15 cellular contexts compared by ENCODE assay signal in genomic region chr3:162134571-162134970, GRCh38.
DNase-seq lines count a peak whose midpoint lies in the region; ATAC-seq and TF ChIP-seq lines count a peak whose summit lies in the region.
"Had no signal": no experiment of that assay in that cellular context is flagged by ENCODE, and none has a peak within 500 bp of the region (broad histone marks: within the 10 kb centered on the region; RNA-seq: fewer than 3 reads in every experiment).

No MANE protein-coding gene starts in this region.

- no peaks in the 10 kb centered on the region for H3K36me3 Mint-ChIP-seq in activated naive CD8-positive, alpha-beta T cell treated with anti-CD3 and anti-CD28 coated beads, Interleukin-2, amount 10 ng/mL, durations not matched to agents 7 days and 5 days
- H3K36me3 Mint-ChIP-seq in activated naive CD8-positive, alpha-beta T cell treated with anti-CD3 and anti-CD28 coated beads for 36 hours: no peaks in the 10 kb centered on the region
- H3K36me3 Mint-ChIP-seq in activated CD8-positive, alpha-beta T cell treated with anti-CD3 and anti-CD28 coated beads for 36 hours (ENCODE audit: low read depth): no peaks in the 10 kb centered on the region
- no peaks in the 10 kb centered on the region for H3K36me3 Mint-ChIP-seq in activated T-helper 17 cell treated with anti-CD3 and anti-CD28 coated beads, Interleukin-2, amount 50 U/mL, for 72 hours (ENCODE audit: low read depth)
- H3K36me3 Mint-ChIP-seq: memory B cell; stimulated activated memory B cell treated with anti-CD40 and anti-IgM and Interleukin-4, amounts not matched to agents 10 μg/mL and 1 μg/mL and 100 μg/mL, for 72 hours had no signal

- H3K27me3 Mint-ChIP-seq in activated naive CD8-positive, alpha-beta T cell treated with anti-CD3 and anti-CD28 coated beads, Interleukin-2, amount 10 ng/mL, durations not matched to agents 7 days and 5 days: no peaks in the 10 kb centered on the region
- no peaks in the 10 kb centered on the region for H3K27me3 Mint-ChIP-seq in activated naive CD8-positive, alpha-beta T cell treated with anti-CD3 and anti-CD28 coated beads for 36 hours
- no peaks in the 10 kb centered on the region for H3K27me3 Mint-ChIP-seq in activated CD8-positive, alpha-beta T cell treated with anti-CD3 and anti-CD28 coated beads for 36 hours
- H3K27me3 Mint-ChIP-seq in activated T-helper 17 cell treated with anti-CD3 and anti-CD28 coated beads, Interleukin-2, amount 50 U/mL, for 72 hours: no peaks in the 10 kb centered on the region
- H3K27me3 Mint-ChIP-seq: memory B cell; stimulated activated memory B cell treated with anti-CD40 and anti-IgM and Interleukin-4, amounts not matched to agents 10 μg/mL and 1 μg/mL and 100 μg/mL, for 72 hours had no signal

- POLR2A ChIA-PET in activated naive CD8-positive, alpha-beta T cell treated with anti-CD3 and anti-CD28 coated beads, Interleukin-2, amount 10 ng/mL, durations not matched to agents 7 days and 5 days (lab: Charles Lee): no interaction called here
- POLR2A ChIA-PET in activated CD8-positive, alpha-beta T cell treated with anti-CD3 and anti-CD28 coated beads for 36 hours (lab: Charles Lee): no interaction called here

- H3K4me1 Mint-ChIP-seq in activated naive CD8-positive, alpha-beta T cell treated with anti-CD3 and anti-CD28 coated beads, Interleukin-2, amount 10 ng/mL, durations not matched to agents 7 days and 5 days: no peaks in the 10 kb centered on the region
- peaks cover 5% of the 10 kb centered on the region for H3K4me1 Mint-ChIP-seq in activated naive CD8-positive, alpha-beta T cell treated with anti-CD3 and anti-CD28 coated beads for 36 hours
- no peaks in the 10 kb centered on the region for H3K4me1 Mint-ChIP-seq in activated CD8-positive, alpha-beta T cell treated with anti-CD3 and anti-CD28 coated beads for 36 hours (ENCODE audit: low read depth)
- H3K4me1 Mint-ChIP-seq in activated T-helper 17 cell treated with anti-CD3 and anti-CD28 coated beads, Interleukin-2, amount 50 U/mL, for 72 hours: no peaks in the 10 kb centered on the region
- H3K4me1 Mint-ChIP-seq: memory B cell; stimulated activated memory B cell treated with anti-CD40 and anti-IgM and Interleukin-4, amounts not matched to agents 10 μg/mL and 1 μg/mL and 100 μg/mL, for 72 hours had no signal

- TF ChIP-seq CTCF in activated CD8-positive, alpha-beta T cell treated with anti-CD3 and anti-CD28 coated beads for 36 hours (IDR thresholded peaks at IDR 0.05): no peak

- no peak overlapping the region for H3K27ac Mint-ChIP-seq in activated naive CD8-positive, alpha-beta T cell treated with anti-CD3 and anti-CD28 coated beads, Interleukin-2, amount 10 ng/mL, durations not matched to agents 7 days and 5 days
- H3K27ac Mint-ChIP-seq in activated naive CD8-positive, alpha-beta T cell treated with anti-CD3 and anti-CD28 coated beads for 36 hours: no peak overlapping the region
- no peak overlapping the region for H3K27ac Mint-ChIP-seq in activated CD8-positive, alpha-beta T cell treated with anti-CD3 and anti-CD28 coated beads for 36 hours
- H3K27ac Mint-ChIP-seq in activated T-helper 17 cell treated with anti-CD3 and anti-CD28 coated beads, Interleukin-2, amount 50 U/mL, for 72 hours: no peak overlapping the region
- H3K27ac Mint-ChIP-seq: memory B cell; stimulated activated memory B cell treated with anti-CD40 and anti-IgM and Interleukin-4, amounts not matched to agents 10 μg/mL and 1 μg/mL and 100 μg/mL, for 72 hours had no signal

- no peak overlapping the region for H3K4me3 Mint-ChIP-seq in activated naive CD8-positive, alpha-beta T cell treated with anti-CD3 and anti-CD28 coated beads, Interleukin-2, amount 10 ng/mL, durations not matched to agents 7 days and 5 days
- H3K4me3 Mint-ChIP-seq in activated naive CD8-positive, alpha-beta T cell treated with anti-CD3 and anti-CD28 coated beads for 36 hours: no peak overlapping the region
- H3K4me3 Mint-ChIP-seq in activated CD8-positive, alpha-beta T cell treated with anti-CD3 and anti-CD28 coated beads for 36 hours: no peak overlapping the region
- no peak overlapping the region for H3K4me3 Mint-ChIP-seq in activated T-helper 17 cell treated with anti-CD3 and anti-CD28 coated beads, Interleukin-2, amount 50 U/mL, for 72 hours
- H3K4me3 Mint-ChIP-seq: memory B cell; stimulated activated memory B cell treated with anti-CD40 and anti-IgM and Interleukin-4, amounts not matched to agents 10 μg/mL and 1 μg/mL and 100 μg/mL, for 72 hours had no signal

- intact Hi-C loops in activated CD8-positive, alpha-beta T cell treated with anti-CD3 and anti-CD28 coated beads for 36 hours (cut with micrococcal nuclease): no loop called here

- peak; percentile 22 for DNase-seq in activated naive CD8-positive, alpha-beta T cell treated with anti-CD3 and anti-CD28 coated beads, Interleukin-2, amount 10 ng/mL, durations not matched to agents 7 days and 5 days
- DNase-seq in activated naive CD8-positive, alpha-beta T cell treated with anti-CD3 and anti-CD28 coated beads for 36 hours: no peak
- peak; percentile 23 for DNase-seq in LHCN-M2 (ENCODE audit: low read depth)
- DNase-seq in activated CD8-positive, alpha-beta T cell treated with anti-CD3 and anti-CD28 coated beads for 36 hours: peak; percentile 23
- DNase-seq in stimulated activated naive CD8-positive, alpha-beta T cell treated with anti-CD3 and anti-CD28 coated beads, Interleukin-15, Interleukin-2, amounts not matched to agents 100 U/mL and 50 U/mL, for 24 hours: no peak
- DNase-seq in NK-92 treated with Interleukin-12 subunit alpha and Interleukin-12 subunit beta, amount 100 ng/mL, for 24 hours (lab: John Stamatoyannopoulos, UW): no peak
- DNase-seq: central memory CD4-positive, alpha-beta T cell; erythroblast; NCI-H446; stimulated activated CD4-positive, alpha-beta T cell treated with anti-CD3 and anti-CD28 coated beads, Interleukin-2, amount 100 ng/mL, for 24 hours; WERI-Rb-1 had no signal

- peak; percentile 100 for ATAC-seq in activated naive CD8-positive, alpha-beta T cell treated with anti-CD3 and anti-CD28 coated beads, Interleukin-2, amount 10 ng/mL, durations not matched to agents 7 days and 5 days (ENCODE audit: low read depth)
- ATAC-seq in activated CD8-positive, alpha-beta T cell treated with anti-CD3 and anti-CD28 coated beads for 36 hours: peak; percentile 87
- peak; percentile 57 for ATAC-seq in stimulated activated naive CD8-positive, alpha-beta T cell treated with anti-CD3 and anti-CD28 coated beads, Interleukin-15, Interleukin-2, amounts not matched to agents 100 U/mL and 50 U/mL, for 24 hours
- no peak for ATAC-seq in GM21576 (IDR thresholded peaks at IDR 0.05; ENCODE audit: unreplicated experiment)
- ATAC-seq in activated T-helper 17 cell treated with anti-CD3 and anti-CD28 coated beads, Interleukin-2, amount 50 U/mL, for 72 hours (replicated peaks): no peak
- ATAC-seq: stimulated activated memory B cell treated with anti-CD40 and anti-IgM and Interleukin-4, amounts not matched to agents 10 μg/mL and 1 μg/mL and 100 μg/mL, for 72 hours had no signal

- H3K9me3 Mint-ChIP-seq in activated naive CD8-positive, alpha-beta T cell treated with anti-CD3 and anti-CD28 coated beads, Interleukin-2, amount 10 ng/mL, durations not matched to agents 7 days and 5 days: no peaks in the 10 kb centered on the region
- H3K9me3 Mint-ChIP-seq in activated naive CD8-positive, alpha-beta T cell treated with anti-CD3 and anti-CD28 coated beads for 36 hours: no peaks in the 10 kb centered on the region
- H3K9me3 Mint-ChIP-seq in activated CD8-positive, alpha-beta T cell treated with anti-CD3 and anti-CD28 coated beads for 36 hours: peaks cover 5% of the 10 kb centered on the region
- H3K9me3 Mint-ChIP-seq in activated T-helper 17 cell treated with anti-CD3 and anti-CD28 coated beads, Interleukin-2, amount 50 U/mL, for 72 hours: no peaks in the 10 kb centered on the region
- H3K9me3 Mint-ChIP-seq: stimulated activated memory B cell treated with anti-CD40 and anti-IgM and Interleukin-4, amounts not matched to agents 10 μg/mL and 1 μg/mL and 100 μg/mL, for 72 hours had no signal

- CTCF ChIA-PET in activated CD8-positive, alpha-beta T cell treated with anti-CD3 and anti-CD28 coated beads for 36 hours (lab: Charles Lee): no interaction called here

Comparison
In these comparisons a context has a peak if more than half of its experiments do, and no peak if none do; other contexts are left out.
1. DNase-seq: peak in activated naive CD8-positive, alpha-beta T cell treated with anti-CD3 and anti-CD28 coated beads, Interleukin-2, amount 10 ng/mL, durations not matched to agents 7 days and 5 days (single experiment), LHCN-M2 (single experiment) and activated CD8-positive, alpha-beta T cell treated with anti-CD3 and anti-CD28 coated beads for 36 hours (single experiment); none in activated naive CD8-positive, alpha-beta T cell treated with anti-CD3 and anti-CD28 coated beads for 36 hours (single experiment), stimulated activated naive CD8-positive, alpha-beta T cell treated with anti-CD3 and anti-CD28 coated beads, Interleukin-15, Interleukin-2, amounts not matched to agents 100 U/mL and 50 U/mL, for 24 hours (single experiment) and NK-92 treated with Interleukin-12 subunit alpha and Interleukin-12 subunit beta, amount 100 ng/mL, for 24 hours (single experiment).
2. ATAC-seq: peak in activated naive CD8-positive, alpha-beta T cell treated with anti-CD3 and anti-CD28 coated beads, Interleukin-2, amount 10 ng/mL, durations not matched to agents 7 days and 5 days (single experiment), activated CD8-positive, alpha-beta T cell treated with anti-CD3 and anti-CD28 coated beads for 36 hours (single experiment) and stimulated activated naive CD8-positive, alpha-beta T cell treated with anti-CD3 and anti-CD28 coated beads, Interleukin-15, Interleukin-2, amounts not matched to agents 100 U/mL and 50 U/mL, for 24 hours (single experiment); none in GM21576 (single experiment) and activated T-helper 17 cell treated with anti-CD3 and anti-CD28 coated beads, Interleukin-2, amount 50 U/mL, for 72 hours (single experiment).